ENCODE assay signal across 12 cellular contexts in the genomic region with DNA sequence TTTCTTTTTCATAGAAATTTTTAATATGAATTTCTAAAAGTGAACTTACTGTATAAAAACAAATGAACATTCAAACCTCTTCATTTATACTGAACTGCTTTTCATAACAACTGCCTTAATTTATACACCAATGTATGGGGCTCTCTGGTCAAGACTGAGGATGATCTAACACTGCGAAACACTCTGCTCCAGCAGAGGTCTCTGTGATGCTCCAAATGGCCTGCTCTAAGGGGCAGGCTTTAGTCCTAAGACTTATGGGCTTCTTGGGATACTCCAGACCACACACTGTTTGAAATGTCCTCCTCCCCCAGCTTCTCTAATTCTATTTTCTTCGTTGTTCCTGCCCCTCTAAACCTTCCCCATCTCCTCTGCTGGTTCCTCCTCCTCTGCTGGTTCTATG. TPM values are rescaled to one million over a fixed set of nuclear protein-coding genes. Genes with fewer than 3 reads are reported as not detected.
DNase-seq lines count a peak whose midpoint lies in the region; ATAC-seq, FAIRE-seq and TF ChIP-seq lines count a peak whose summit lies in the region.
"Had no signal": no experiment of that assay in that cellular context is flagged by ENCODE, and none has a peak within 500 bp of the region (broad histone marks: within the 10 kb centered on the region; RNA-seq: fewer than 3 reads in every experiment).

No MANE protein-coding gene starts in this region.

- no peak overlapping the region for H2AFZ ChIP-seq in GM23338

- H3K9me3 Mint-ChIP-seq in GM23338 (no peaks in the 10 kb centered on the region), immature natural killer cell (no peaks in the 10 kb centered on the region)

- H3K4me3 Mint-ChIP-seq in GM23338 = no peak overlapping the region
- H3K4me3 Mint-ChIP-seq in immature natural killer cell = no peak overlapping the region

- FAIRE-seq in A549 (lab: Jason Lieb, UNC) = no peak

- H3K27me3 Mint-ChIP-seq in GM23338 (ENCODE audit: insufficient read depth, low read depth, poor library complexity) (no peaks in the 10 kb centered on the region), immature natural killer cell (ENCODE audit: low read depth in 3 of 3) (peaks cover 2 to 18% (median 3%) of the 10 kb centered on the region in 3 donors)

- peak; percentile 39 to 50; a peak in 4 of 5 replicates for TF ChIP-seq RAD21 in A549 (conservative IDR thresholded peaks at IDR 0.05 in 1 of 2, IDR thresholded peaks at IDR 0.05 in 1 of 2)

- H3K4me1 ChIP-seq in A549 (no peaks in the 10 kb centered on the region), GM23338 (ENCODE audit: insufficient read depth) (no peaks in the 10 kb centered on the region)
- H3K4me1 ChIP-seq: testis had no signal

- H3K4me3 ChIP-seq in A549 = no peak overlapping the region
- no peak overlapping the region for H3K4me3 ChIP-seq in GM23338
- H3K4me3 ChIP-seq: testis had no signal

- H3K36me3 Mint-ChIP-seq in GM23338 (ENCODE audit: low read depth) (no peaks in the 10 kb centered on the region), immature natural killer cell (no peaks in the 10 kb centered on the region)

- peak in 1 of 2 experiments; percentile 77; a peak in 3 of 6 replicates for ATAC-seq in A549
- ATAC-seq in GM23338 = peak; percentile 86
- ATAC-seq in left ventricle myocardium superior = peak; percentile 54
- no peak for ATAC-seq in esophagus mucosa

- no peaks in the 10 kb centered on the region for H3K9me2 ChIP-seq in GM23338 (ENCODE audit: insufficient read depth)

- H3K4me2 ChIP-seq in A549 (no peak overlapping the region), GM23338 (no peak overlapping the region)

- no peaks in the 10 kb centered on the region; the same call in 1 of the 2 replicates for H4K20me1 ChIP-seq in GM23338 (replicated peaks; ENCODE audit: insufficient read depth)

- no peaks in the 10 kb centered on the region for H3K9me3 ChIP-seq in A549
- H3K9me3 ChIP-seq: testis had no signal

- no peak for TF ChIP-seq POLR2A in A549 (IDR thresholded peaks at IDR 0.05; ENCODE audit: low read length)

- no peak overlapping the region for H3K27ac Mint-ChIP-seq in GM23338
- H3K27ac Mint-ChIP-seq in immature natural killer cell = no peak overlapping the region

- H3K27ac ChIP-seq in A549 (no peak overlapping the region), GM23338 (ENCODE audit: low read depth) (no peak overlapping the region), VCaP (no peak overlapping the region)
- H3K27ac ChIP-seq: testis had no signal

- H3K27me3 ChIP-seq in GM23338 (ENCODE audit: insufficient read depth) = no peaks in the 10 kb centered on the region
- H3K27me3 ChIP-seq: testis had no signal

- CTCF ChIA-PET in A549 (lab: Yijun Ruan, JAX) = interaction anchor here (1.0 to 2.3 kb wide), 3 partner anchors 20 to 56 kb away, joined by 3 to 9 read pairs (median 3); no protein-coding TSS in a partner anchor

- WGBS in A549 (ENCODE audit: missing lambda C conversion rate) = 68% methylated on average over 2 of the region's 2 CpGs

- no peaks in the 10 kb centered on the region for H3K79me2 ChIP-seq in GM23338 (replicated peaks; ENCODE audit: insufficient read depth)

- no peak for TF ChIP-seq EP300 in A549 (IDR thresholded peaks at IDR 0.05)

- intact Hi-C loops in left ventricle myocardium superior (cut with micrococcal nuclease) = no loop called here

- H3K4me1 Mint-ChIP-seq in GM23338 (peaks cover 9% of the 10 kb centered on the region; the same call in 1 of the 3 replicates), immature natural killer cell (no peaks in the 10 kb centered on the region)

- DNase-seq in A549 (ENCODE audit: low read depth in 1 of 2, low spot score in 1 of 2) (peak in 1 of 2 experiments; percentile 25), GM23338 (ENCODE audit: low spot score) (peak; percentile 15), left ventricle myocardium superior (no peak), NCI-H510A treated with DMSO at 0.1 percent for 48 hours (lab: John Stamatoyannopoulos, UW) (no peak), immature natural killer cell (no peak), LoVo (ENCODE audit: low spot score) (no peak)
- DNase-seq: activated effector memory CD4-positive, alpha-beta T cell treated with Interleukin-2 at 50 U/mL for 16 hours; DMS153; NCI-H774; testis had no signal

- POLR2A ChIA-PET in A549 (lab: Yijun Ruan, JAX) = no interaction called here

- no peaks in the 10 kb centered on the region for H3K36me3 ChIP-seq in GM23338 (ENCODE audit: insufficient read depth)

- peak; percentile 28; the same call in 2 of the 3 replicates for TF ChIP-seq CTCF in A549 (IDR thresholded peaks at IDR 0.05)
- TF ChIP-seq CTCF in GM23338 (conservative IDR thresholded peaks at IDR 0.05; ENCODE audit: low read depth in 2 of 2) = peak in 1 of 2 experiments; percentile 61; a peak in 3 of 4 replicates
- peak; percentile 71 for TF ChIP-seq CTCF in VCaP (conservative IDR thresholded peaks at IDR 0.05)

- H3F3A ChIP-seq in GM23338 (replicated peaks; ENCODE audit: low read depth) = no peaks in the 10 kb centered on the region

TF ChIP-seq in A549, 52 proteins besides CTCF, POLR2A, EP300 and RAD21:
- TF ChIP-seq HDAC2 (IDR thresholded peaks at IDR 0.05) (no peak), PHF8 (IDR thresholded peaks at IDR 0.05; ENCODE audit: borderline replicate concordance, low read depth) (no peak), BHLHE40 (IDR thresholded peaks at IDR 0.05; ENCODE audit: low read depth, low read length) (no peak), KDM5A (IDR thresholded peaks at IDR 0.05) (no peak), ZSCAN20 (CRISPR knock-in tag; IDR thresholded peaks at IDR 0.05) (no peak), FOXS1 (CRISPR knock-in tag; IDR thresholded peaks at IDR 0.05) (no peak), SMC3 (IDR thresholded peaks at IDR 0.05) (peak; percentile 25; the same call in 1 of the 3 replicates), RFX5 (IDR thresholded peaks at IDR 0.05) (no peak)
- TF ChIP-seq, protein P1, sequence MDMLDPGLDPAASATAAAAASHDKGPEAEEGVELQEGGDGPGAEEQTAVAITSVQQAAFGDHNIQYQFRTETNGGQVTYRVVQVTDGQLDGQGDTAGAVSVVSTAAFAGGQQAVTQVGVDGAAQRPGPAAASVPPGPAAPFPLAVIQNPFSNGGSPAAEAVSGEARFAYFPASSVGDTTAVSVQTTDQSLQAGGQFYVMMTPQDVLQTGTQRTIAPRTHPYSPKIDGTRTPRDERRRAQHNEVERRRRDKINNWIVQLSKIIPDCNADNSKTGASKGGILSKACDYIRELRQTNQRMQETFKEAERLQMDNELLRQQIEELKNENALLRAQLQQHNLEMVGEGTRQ (IDR thresholded peaks at IDR 0.05) = no peak

TF ChIP-seq in GM23338, 12 proteins besides CTCF, POLR2A, EP300 and RAD21:
- TF ChIP-seq, protein P2, sequence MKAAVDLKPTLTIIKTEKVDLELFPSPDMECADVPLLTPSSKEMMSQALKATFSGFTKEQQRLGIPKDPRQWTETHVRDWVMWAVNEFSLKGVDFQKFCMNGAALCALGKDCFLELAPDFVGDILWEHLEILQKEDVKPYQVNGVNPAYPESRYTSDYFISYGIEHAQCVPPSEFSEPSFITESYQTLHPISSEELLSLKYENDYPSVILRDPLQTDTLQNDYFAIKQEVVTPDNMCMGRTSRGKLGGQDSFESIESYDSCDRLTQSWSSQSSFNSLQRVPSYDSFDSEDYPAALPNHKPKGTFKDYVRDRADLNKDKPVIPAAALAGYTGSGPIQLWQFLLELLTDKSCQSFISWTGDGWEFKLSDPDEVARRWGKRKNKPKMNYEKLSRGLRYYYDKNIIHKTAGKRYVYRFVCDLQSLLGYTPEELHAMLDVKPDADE (IDR thresholded peaks at IDR 0.05) = no peak

RNA-seq across cellular contexts. Expression of a gene that starts 58.5 kb away (rescaled TPM):
- polyA plus RNA-seq in A549 (2011; rRNA removed) (6.2 and 7.9 TPM in 2 replicates), A549 (2017; fragmentation: RNase III; extraction: RNeasy Plus Mini Kit Qiagen cat#74134 plus additional on column Dnase treatment) (3.8 to 6.2 TPM (median 5.5 TPM) in 3 replicates), GM23338 (2016; fragmentation: Nextera tagmentation; extraction: Ambion mirVana) (10.6 and 11.0 TPM in 2 replicates), immature natural killer cell (not detected)
- polyA plus RNA-seq in A549 (2012; cell fraction: cytosol; rRNA removed) = 0.90 and 1.0 TPM in 2 replicates
- polyA plus RNA-seq in A549 (2012; cell fraction: nucleus; rRNA removed) = 0.97 and 1.3 TPM in 2 replicates
- 8.2 and 8.8 TPM in 2 replicates for polyA minus RNA-seq in A549 (2011; rRNA and poly(A)+ RNA removed)
- 20.5 and 25.2 TPM in 2 replicates for total RNA-seq in GM23338 (2014; rRNA removed; shearing (Covaris generic))
- total RNA-seq in left ventricle myocardium superior (61.1 TPM), esophagus mucosa (6.9 TPM)
